9 cellular contexts compared by ENCODE assay signal in the genomic region with DNA sequence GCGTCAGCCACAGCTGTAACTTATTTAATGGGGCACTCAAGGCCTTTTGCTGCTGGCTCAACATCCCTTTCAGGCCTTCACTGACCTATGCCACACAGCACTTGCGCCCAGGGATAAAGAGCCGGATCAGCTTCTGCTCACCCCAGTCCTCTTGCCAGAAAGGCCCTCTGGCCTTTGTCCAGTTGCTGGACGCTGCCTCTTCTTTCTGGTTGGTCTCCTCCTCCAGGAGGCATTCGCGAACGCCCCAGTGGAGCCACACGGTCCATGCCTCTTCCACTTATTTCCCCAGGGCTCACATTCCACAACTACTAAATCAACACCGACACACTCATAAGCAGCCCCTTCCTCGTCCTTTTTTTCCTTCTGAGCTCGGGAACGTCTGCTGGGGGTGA. TPM values are rescaled to one million over a fixed set of nuclear protein-coding genes. Genes with fewer than 3 reads are reported as not detected.
DNase-seq lines count a peak whose midpoint lies in the region; ATAC-seq and TF ChIP-seq lines count a peak whose summit lies in the region.
"Had no signal": no experiment of that assay in that cellular context is flagged by ENCODE, and none has a peak within 500 bp of the region (broad histone marks: within the 10 kb centered on the region; RNA-seq: fewer than 3 reads in every experiment).

No MANE protein-coding gene starts in this region.

- H3K27me3 ChIP-seq in left ventricle myocardium inferior (ENCODE audit: low read depth) = no peaks in the 10 kb centered on the region
- H3K27me3 ChIP-seq: foreskin keratinocyte had no signal

- intact Hi-C loops in left ventricle myocardium inferior (cut with micrococcal nuclease) = no loop called here

- no peaks in the 10 kb centered on the region for H3K27me3 Mint-ChIP-seq in T-helper 1 cell treated with Interleukin-12 subunit alpha and Interleukin-12 subunit beta and Interleukin-4 antibody, amounts not matched to agents 30 μg/mL and 1 μg/mL, for 36 hours (ENCODE audit: low read depth)

- H3K9me3 Mint-ChIP-seq in T-helper 1 cell treated with Interleukin-12 subunit alpha and Interleukin-12 subunit beta and Interleukin-4 antibody, amounts not matched to agents 30 μg/mL and 1 μg/mL, for 36 hours = peaks cover 55% of the 10 kb centered on the region
- H3K9me3 Mint-ChIP-seq in activated naive CD4-positive, alpha-beta T cell treated with anti-CD3 and anti-CD28 coated beads, Interleukin-2, amount 50 U/mL, for 72 hours = peaks cover 6 to 23% of the 10 kb centered on the region in 2 donors

- H3K9me3 ChIP-seq in left ventricle myocardium inferior (replicated peaks) = peaks cover 5% of the 10 kb centered on the region

- no peaks in the 10 kb centered on the region for H3K36me3 ChIP-seq in left ventricle myocardium inferior

- ATAC-seq in activated naive CD4-positive, alpha-beta T cell treated with anti-CD3 and anti-CD28 coated beads, Interleukin-2, amount 50 U/mL, for 72 hours = no peak

- TF ChIP-seq CTCF in left ventricle myocardium inferior (IDR thresholded peaks at IDR 0.05; ENCODE audit: borderline replicate concordance) = no peak

- DNase-seq in T-helper 1 cell (no peak), left ventricle myocardium inferior (peak; percentile 34), pons (ENCODE audit: low spot score) (peak; percentile 11), NCI-H526 treated with DMSO at 0.1 percent for 48 hours (lab: John Stamatoyannopoulos, UW) (no peak), NCI-H1694 treated with DMSO at 0.1 percent for 48 hours (lab: John Stamatoyannopoulos, UW) (no peak), NCI-H1092 treated with DMSO at 0.1 percent for 48 hours (lab: John Stamatoyannopoulos, UW) (no peak)
- DNase-seq in activated naive CD4-positive, alpha-beta T cell treated with anti-CD3 and anti-CD28 coated beads, Interleukin-2, amount 50 U/mL, for 72 hours (ENCODE audit: low spot score in 2 of 2) = peak in 1 of 2 donors; percentile 7

- peaks cover 6% of the 10 kb centered on the region for H3K4me1 Mint-ChIP-seq in T-helper 1 cell treated with Interleukin-12 subunit alpha and Interleukin-12 subunit beta and Interleukin-4 antibody, amounts not matched to agents 30 μg/mL and 1 μg/mL, for 36 hours (ENCODE audit: low read depth)

- H3K27ac ChIP-seq in left ventricle myocardium inferior (replicated peaks) = peak overlapping the region; percentile 93
- H3K27ac ChIP-seq: foreskin keratinocyte had no signal

- H3K27ac Mint-ChIP-seq in T-helper 1 cell treated with Interleukin-12 subunit alpha and Interleukin-12 subunit beta and Interleukin-4 antibody, amounts not matched to agents 30 μg/mL and 1 μg/mL, for 36 hours = no peak overlapping the region
- peak overlapping the region; percentile 16 to 86 for H3K27ac Mint-ChIP-seq in activated naive CD4-positive, alpha-beta T cell treated with anti-CD3 and anti-CD28 coated beads, Interleukin-2, amount 50 U/mL, for 72 hours

- H3K4me1 ChIP-seq in left ventricle myocardium inferior = peaks cover 61% of the 10 kb centered on the region
- H3K4me1 ChIP-seq: foreskin keratinocyte had no signal

- H3K4me3 ChIP-seq in left ventricle myocardium inferior = peak overlapping the region; percentile 96

- H3K36me3 Mint-ChIP-seq in T-helper 1 cell treated with Interleukin-12 subunit alpha and Interleukin-12 subunit beta and Interleukin-4 antibody, amounts not matched to agents 30 μg/mL and 1 μg/mL, for 36 hours (ENCODE audit: low read depth) = peaks cover 12% of the 10 kb centered on the region
- H3K36me3 Mint-ChIP-seq in activated naive CD4-positive, alpha-beta T cell treated with anti-CD3 and anti-CD28 coated beads, Interleukin-2, amount 50 U/mL, for 72 hours = peaks cover 27 to 45% of the 10 kb centered on the region in 2 donors

- H3K4me3 Mint-ChIP-seq in T-helper 1 cell treated with Interleukin-12 subunit alpha and Interleukin-12 subunit beta and Interleukin-4 antibody, amounts not matched to agents 30 μg/mL and 1 μg/mL, for 36 hours = peak overlapping the region; percentile 63

RNA-seq across cellular contexts. Expression of a gene that starts 3.7 kb away (rescaled TPM):
- 1 to 10 TPM; 3.6 to 8.1 TPM for total RNA-seq in activated naive CD4-positive, alpha-beta T cell treated with anti-CD3 and anti-CD28 coated beads, Interleukin-2, amount 50 U/mL, for 72 hours
- total RNA-seq in left ventricle myocardium inferior = 7.8 TPM

RNA-seq across cellular contexts. Expression of a gene that starts 28.6 kb away (rescaled TPM):
- 10 to 100 TPM; 19.8 to 34.1 TPM for total RNA-seq in activated naive CD4-positive, alpha-beta T cell treated with anti-CD3 and anti-CD28 coated beads, Interleukin-2, amount 50 U/mL, for 72 hours
- 19.3 TPM for total RNA-seq in left ventricle myocardium inferior

RNA-seq across cellular contexts. Expression of a gene that starts 56.3 kb away (rescaled TPM):
- total RNA-seq in activated naive CD4-positive, alpha-beta T cell treated with anti-CD3 and anti-CD28 coated beads, Interleukin-2, amount 50 U/mL, for 72 hours = 10 to 100 TPM; 22.8 to 25.6 TPM
- 76.1 TPM for total RNA-seq in left ventricle myocardium inferior

Comparison
In these comparisons a context has a peak if more than half of its experiments do, and no peak if none do; other contexts are left out.
1. DNase-seq: peak in left ventricle myocardium inferior (single experiment) and pons (single experiment); none in T-helper 1 cell (0 of 5), NCI-H526 treated with DMSO at 0.1 percent for 48 hours (single experiment), NCI-H1694 treated with DMSO at 0.1 percent for 48 hours (single experiment) and NCI-H1092 treated with DMSO at 0.1 percent for 48 hours (single experiment).